1 cellular context compared by ENCODE assay signal in the genomic region with DNA sequence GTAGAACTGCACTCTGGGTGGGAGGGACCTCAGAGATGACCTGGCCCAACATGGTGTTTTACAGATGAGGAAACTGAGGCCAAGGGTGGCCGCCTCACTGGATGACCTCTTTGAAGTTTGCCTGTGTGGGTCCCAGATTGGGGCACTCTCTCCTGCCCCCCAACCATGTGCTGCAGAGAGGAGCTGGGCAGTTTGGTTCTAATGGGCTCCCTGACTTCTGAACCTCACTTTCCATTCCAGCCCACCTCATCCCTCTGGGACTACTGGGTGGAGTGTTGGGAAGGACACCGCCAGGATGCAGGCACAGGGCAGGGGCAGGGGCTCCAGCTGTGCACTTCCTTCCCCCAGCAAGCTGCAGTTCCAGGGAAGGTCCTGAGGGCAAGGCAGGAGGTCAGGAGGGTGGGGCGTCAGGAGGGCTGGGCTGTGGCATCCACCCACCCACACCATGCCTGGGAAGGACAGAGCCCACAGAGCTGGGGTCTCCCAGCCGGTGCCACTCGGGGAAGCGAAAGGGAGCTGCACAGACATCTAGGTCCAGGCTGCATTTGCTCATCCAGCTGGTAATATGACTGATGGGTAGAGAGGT.
TF ChIP-seq lines count a peak whose summit lies in the region.

No MANE protein-coding gene starts in this region.

TF ChIP-seq in HepG2, 621 proteins besides CTCF, POLR2A, EP300 and RAD21:
- TF ChIP-seq GABPB1 (CRISPR knock-in tag; IDR thresholded peaks at IDR 0.05): 0 out of 2 replicates have a peak, but pooled peaks have one; percentile 3
- TF ChIP-seq, protein P1, sequence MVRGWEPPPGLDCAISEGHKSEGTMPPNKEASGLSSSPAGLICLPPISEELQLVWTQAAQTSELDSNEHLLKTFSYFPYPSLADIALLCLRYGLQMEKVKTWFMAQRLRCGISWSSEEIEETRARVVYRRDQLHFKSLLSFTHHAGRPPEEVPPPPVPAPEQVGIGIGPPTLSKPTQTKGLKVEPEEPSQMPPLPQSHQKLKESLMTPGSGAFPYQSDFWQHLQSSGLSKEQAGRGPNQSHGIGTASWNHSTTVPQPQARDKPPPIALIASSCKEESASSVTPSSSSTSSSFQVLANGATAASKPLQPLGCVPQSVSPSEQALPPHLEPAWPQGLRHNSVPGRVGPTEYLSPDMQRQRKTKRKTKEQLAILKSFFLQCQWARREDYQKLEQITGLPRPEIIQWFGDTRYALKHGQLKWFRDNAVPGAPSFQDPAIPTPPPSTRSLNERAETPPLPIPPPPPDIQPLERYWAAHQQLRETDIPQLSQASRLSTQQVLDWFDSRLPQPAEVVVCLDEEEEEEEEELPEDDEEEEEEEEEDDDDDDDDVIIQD (CRISPR knock-in tag; IDR thresholded peaks at IDR 0.05; ENCODE audit: low read depth): 0 out of 2 replicates have a peak, but pooled peaks have one; percentile 5
- TF ChIP-seq DPF2 (CRISPR knock-in tag; IDR thresholded peaks at IDR 0.05; ENCODE audit: borderline replicate concordance, low read depth): no peak
- TF ChIP-seq HMGXB4 (CRISPR knock-in tag; IDR thresholded peaks at IDR 0.05; ENCODE audit: borderline replicate concordance in 1 of 2, low read depth in 1 of 2): peak in 1 of 2 experiments; percentile 12; a peak in 1 of 4 replicates
- no peak for TF ChIP-seq ZNF3 (CRISPR knock-in tag; IDR thresholded peaks at IDR 0.05)
- TF ChIP-seq CEBPG (CRISPR knock-in tag; IDR thresholded peaks at IDR 0.05): no peak
- TF ChIP-seq ZNF891 (CRISPR knock-in tag; IDR thresholded peaks at IDR 0.05): 0 out of 2 replicates have a peak, but pooled peaks have one; percentile 47
- TF ChIP-seq ZNF558 (CRISPR knock-in tag; IDR thresholded peaks at IDR 0.05; ENCODE audit: borderline replicate concordance): no peak
- TF ChIP-seq NPAS2 (CRISPR knock-in tag; IDR thresholded peaks at IDR 0.05; ENCODE audit: borderline replicate concordance): no peak
- TF ChIP-seq, protein P2, sequence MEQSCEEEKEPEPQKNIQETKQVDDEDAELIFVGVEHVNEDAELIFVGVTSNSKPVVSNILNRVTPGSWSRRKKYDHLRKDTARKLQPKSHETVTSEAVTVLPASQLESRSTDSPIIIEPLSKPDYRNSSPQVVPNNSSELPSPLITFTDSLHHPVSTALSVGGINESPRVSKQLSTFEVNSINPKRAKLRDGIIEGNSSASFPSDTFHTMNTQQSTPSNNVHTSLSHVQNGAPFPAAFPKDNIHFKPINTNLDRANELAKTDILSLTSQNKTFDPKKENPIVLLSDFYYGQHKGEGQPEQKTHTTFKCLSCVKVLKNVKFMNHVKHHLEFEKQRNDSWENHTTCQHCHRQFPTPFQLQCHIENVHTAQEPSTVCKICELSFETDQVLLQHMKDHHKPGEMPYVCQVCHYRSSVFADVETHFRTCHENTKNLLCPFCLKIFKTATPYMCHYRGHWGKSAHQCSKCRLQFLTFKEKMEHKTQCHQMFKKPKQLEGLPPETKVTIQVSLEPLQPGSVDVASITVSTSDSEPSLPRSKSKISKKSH (CRISPR knock-in tag; IDR thresholded peaks at IDR 0.05; ENCODE audit: borderline replicate concordance): peak; percentile 41; the same call in 1 of the 2 replicates
- TF ChIP-seq ZNF616 (CRISPR knock-in tag; IDR thresholded peaks at IDR 0.05; ENCODE audit: low read depth): no peak
- TF ChIP-seq NR3C1 (CRISPR knock-in tag; IDR thresholded peaks at IDR 0.05): no peak
- TF ChIP-seq, protein P3, sequence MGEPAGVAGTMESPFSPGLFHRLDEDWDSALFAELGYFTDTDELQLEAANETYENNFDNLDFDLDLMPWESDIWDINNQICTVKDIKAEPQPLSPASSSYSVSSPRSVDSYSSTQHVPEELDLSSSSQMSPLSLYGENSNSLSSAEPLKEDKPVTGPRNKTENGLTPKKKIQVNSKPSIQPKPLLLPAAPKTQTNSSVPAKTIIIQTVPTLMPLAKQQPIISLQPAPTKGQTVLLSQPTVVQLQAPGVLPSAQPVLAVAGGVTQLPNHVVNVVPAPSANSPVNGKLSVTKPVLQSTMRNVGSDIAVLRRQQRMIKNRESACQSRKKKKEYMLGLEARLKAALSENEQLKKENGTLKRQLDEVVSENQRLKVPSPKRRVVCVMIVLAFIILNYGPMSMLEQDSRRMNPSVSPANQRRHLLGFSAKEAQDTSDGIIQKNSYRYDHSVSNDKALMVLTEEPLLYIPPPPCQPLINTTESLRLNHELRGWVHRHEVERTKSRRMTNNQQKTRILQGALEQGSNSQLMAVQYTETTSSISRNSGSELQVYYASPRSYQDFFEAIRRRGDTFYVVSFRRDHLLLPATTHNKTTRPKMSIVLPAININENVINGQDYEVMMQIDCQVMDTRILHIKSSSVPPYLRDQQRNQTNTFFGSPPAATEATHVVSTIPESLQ (CRISPR knock-in tag; conservative IDR thresholded peaks at IDR 0.05): no peak
- TF ChIP-seq TFDP2 (CRISPR knock-in tag; IDR thresholded peaks at IDR 0.05): no peak
- TF ChIP-seq MXD1 (CRISPR knock-in tag; IDR thresholded peaks at IDR 0.05): 0 out of 2 replicates have a peak, but pooled peaks have one; percentile 14
- TF ChIP-seq MBNL3 (CRISPR knock-in tag; conservative IDR thresholded peaks at IDR 0.05): no peak
